In the genomic region with DNA sequence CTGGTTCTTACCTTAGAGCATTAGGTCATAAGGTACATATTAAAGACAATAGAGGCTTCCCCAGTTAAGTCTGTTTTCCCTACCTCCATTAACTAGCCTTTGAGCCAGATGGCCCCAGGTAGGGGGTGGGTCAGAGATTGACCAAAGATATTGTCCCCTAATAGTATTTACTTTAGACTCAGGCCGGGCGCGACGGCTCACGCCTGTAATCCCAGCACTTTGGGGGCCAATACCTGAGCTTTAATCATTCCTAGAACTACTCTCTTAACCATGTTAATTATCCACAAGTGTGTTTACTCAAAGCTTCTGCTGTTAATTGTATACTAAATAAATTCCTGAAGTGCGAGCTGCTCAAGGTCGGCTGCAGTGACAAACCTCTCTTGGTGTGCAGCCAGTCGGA, we compare ENCODE assay signal across 38 cellular contexts. TPM values are rescaled to one million over a fixed set of nuclear protein-coding genes. Genes with fewer than 3 reads are reported as not detected.
DNase-seq lines count a peak whose midpoint lies in the region; ATAC-seq and TF ChIP-seq lines count a peak whose summit lies in the region.
"Had no signal": no experiment of that assay in that cellular context is flagged by ENCODE, and none has a peak within 500 bp of the region (broad histone marks: within the 10 kb centered on the region; RNA-seq: fewer than 3 reads in every experiment).

No MANE protein-coding gene starts in this region.

- intact Hi-C loops in Caco-2 (cut with micrococcal nuclease; ENCODE audit: unreplicated experiment): no loop called here

- H3K4me1 ChIP-seq in Caco-2: peaks cover 14% of the 10 kb centered on the region
- H3K4me1 ChIP-seq: breast epithelium, gastrocnemius medialis had no signal

- H3K27me3 Mint-ChIP-seq in Caco-2 (ENCODE audit: insufficient read depth, unreplicated experiment): no peaks in the 10 kb centered on the region
- H3K27me3 Mint-ChIP-seq: activated naive CD8-positive, alpha-beta T cell treated with anti-CD3 and anti-CD28 coated beads for 36 hours; activated T-cell treated with anti-CD3 and anti-CD28 coated beads, Interleukin-2, amount 50 U/mL, for 24 hours; memory B cell had no signal

- no peak overlapping the region for H3K4me3 Mint-ChIP-seq in Caco-2 (ENCODE audit: unreplicated experiment)
- H3K4me3 Mint-ChIP-seq: activated naive CD8-positive, alpha-beta T cell treated with anti-CD3 and anti-CD28 coated beads for 36 hours; activated T-cell treated with anti-CD3 and anti-CD28 coated beads, Interleukin-2, amount 50 U/mL, for 24 hours; B cell; CD8-positive, alpha-beta T cell; memory B cell; neural crest cell; stimulated activated naive CD8-positive, alpha-beta T cell treated with anti-CD3 and anti-CD28 coated beads, Interleukin-15, Interleukin-2, amounts not matched to agents 100 ng/mL and 50 ng/mL, for 24 hours; T-helper 1 cell treated with Interleukin-12 subunit alpha and Interleukin-12 subunit beta and Interleukin-4 antibody, amounts not matched to agents 30 μg/mL and 1 μg/mL, for 36 hours had no signal

- no peaks in the 10 kb centered on the region for H3K36me3 ChIP-seq in Caco-2 (ENCODE audit: control insufficient read depth, insufficient read depth, low read length)
- H3K36me3 ChIP-seq: breast epithelium, gastrocnemius medialis, left lung, spleen, thoracic aorta had no signal

- no peak overlapping the region for H3K4me3 ChIP-seq in Caco-2 (ENCODE audit: low read depth, low read length)
- H3K4me3 ChIP-seq: breast epithelium, gastrocnemius medialis, GM23248, left lung, spleen, thoracic aorta had no signal

- H3K9me3 ChIP-seq in Caco-2: no peaks in the 10 kb centered on the region
- H3K9me3 ChIP-seq: gastrocnemius medialis, thoracic aorta had no signal

- H3K9me3 Mint-ChIP-seq in Caco-2 (ENCODE audit: unreplicated experiment): peaks cover 18% of the 10 kb centered on the region
- H3K9me3 Mint-ChIP-seq: activated naive CD8-positive, alpha-beta T cell treated with anti-CD3 and anti-CD28 coated beads for 36 hours; activated T-cell treated with anti-CD3 and anti-CD28 coated beads, Interleukin-2, amount 50 U/mL, for 24 hours; CD8-positive, alpha-beta T cell; stimulated activated naive CD8-positive, alpha-beta T cell treated with anti-CD3 and anti-CD28 coated beads, Interleukin-15, Interleukin-2, amounts not matched to agents 100 ng/mL and 50 ng/mL, for 24 hours; T-helper 1 cell treated with Interleukin-12 subunit alpha and Interleukin-12 subunit beta and Interleukin-4 antibody, amounts not matched to agents 30 μg/mL and 1 μg/mL, for 36 hours had no signal

- POLR2A ChIA-PET in Caco-2 (lab: Charles Lee): no interaction called here

- no peak overlapping the region for H3K27ac Mint-ChIP-seq in Caco-2 (ENCODE audit: unreplicated experiment)
- H3K27ac Mint-ChIP-seq: activated naive CD8-positive, alpha-beta T cell treated with anti-CD3 and anti-CD28 coated beads for 36 hours; activated T-cell treated with anti-CD3 and anti-CD28 coated beads, Interleukin-2, amount 50 U/mL, for 24 hours; B cell; CD8-positive, alpha-beta T cell; memory B cell; stimulated activated naive CD8-positive, alpha-beta T cell treated with anti-CD3 and anti-CD28 coated beads, Interleukin-15, Interleukin-2, amounts not matched to agents 100 ng/mL and 50 ng/mL, for 24 hours; T-helper 1 cell treated with Interleukin-12 subunit alpha and Interleukin-12 subunit beta and Interleukin-4 antibody, amounts not matched to agents 30 μg/mL and 1 μg/mL, for 36 hours had no signal

- no peak for ATAC-seq in HG03460 (IDR thresholded peaks at IDR 0.05; ENCODE audit: unreplicated experiment)
- ATAC-seq: CD8-positive, alpha-beta T cell; gastrocnemius medialis; left lung; PC-3; right cardiac atrium; SK-N-SH treated with all-trans-retinoic acid at 6 μM for 48 hours had no signal

- H3K27me3 ChIP-seq in Caco-2 (replicated peaks; ENCODE audit: control insufficient read depth, insufficient read depth, low read length): no peaks in the 10 kb centered on the region
- H3K27me3 ChIP-seq: breast epithelium, gastrocnemius medialis, left lung, spleen had no signal

- BruUV-seq in Caco-2 (replicated peaks; lab: Mats Ljungman, UMichigan): no TSS peak

- TF ChIP-seq CTCF in Caco-2 (IDR thresholded peaks at IDR 0.05; ENCODE audit: insufficient read depth in 1 of 2, low read depth in 1 of 2, low read length in 1 of 2, severe bottlenecking in 1 of 2, unreplicated experiment in 1 of 2) (no peak), GM10266 (IDR thresholded peaks at IDR 0.05; ENCODE audit: control insufficient read depth, insufficient read depth, low read depth, missing control alignments) (no peak)

- DNase-seq in Caco-2 (peak; percentile 67 to 80), NCI-H1417 treated with DMSO at 0.1 percent for 48 hours (lab: John Stamatoyannopoulos, UW) (peak; percentile 65), NCI-H82 (lab: John Stamatoyannopoulos, UW) (peak; percentile 85), left kidney (ENCODE audit: low read depth, low spot score) (peak; percentile 7), DMS79 (lab: John Stamatoyannopoulos, UW) (no peak), GM10266 (ENCODE audit: extremely low spot score) (no peak)
- DNase-seq: activated CD4-positive, alpha-beta T cell treated with anti-CD3 and anti-CD28 coated beads, Interleukin-2, amount 50 U/mL, for 1 hour; activated CD4-positive, CD25-positive, alpha-beta regulatory T cell; activated gamma-delta T cell; activated naive CD8-positive, alpha-beta T cell treated with anti-CD3 and anti-CD28 coated beads for 36 hours; activated T-cell treated with anti-CD3 and anti-CD28 coated beads, Interleukin-2, amount 50 U/mL, for 24 hours; anterior cingulate cortex; CD8-positive, alpha-beta T cell; DMS79 treated with DMSO at 0.1 percent for 48 hours; gastrocnemius medialis; GF-D8; GM23248; left lung; NCI-H1048; NCI-H1930; NCI-H226; NK-92 treated with Interleukin-12 subunit alpha and Interleukin-12 subunit beta, amount 100 ng/mL, for 24 hours; PC-3; right cardiac atrium; spleen; stimulated activated CD4-positive, alpha-beta T cell treated with anti-CD3 and anti-CD28 coated beads, Interleukin-2, amount 100 ng/mL, for 24 hours had no signal

- CTCF ChIA-PET in Caco-2 (lab: Charles Lee): no interaction called here

- H3K4me1 Mint-ChIP-seq in Caco-2 (ENCODE audit: low read depth, unreplicated experiment): peaks cover 25% of the 10 kb centered on the region
- H3K4me1 Mint-ChIP-seq: neural crest cell had no signal

- no peaks in the 10 kb centered on the region for H3K36me3 Mint-ChIP-seq in Caco-2 (ENCODE audit: insufficient read depth, unreplicated experiment)
- H3K36me3 Mint-ChIP-seq: activated naive CD8-positive, alpha-beta T cell treated with anti-CD3 and anti-CD28 coated beads for 36 hours; CD8-positive, alpha-beta T cell; memory B cell had no signal

RNA-seq across cellular contexts. Expression of a gene that starts 28.0 kb away (rescaled TPM):
- 0.27 TPM in 1 of 2 replicates, not detected in the other for total RNA-seq in Caco-2 (2022)
- total RNA-seq: activated naive CD8-positive, alpha-beta T cell treated with anti-CD3 and anti-CD28 coated beads for 36 hours; B cell; breast epithelium; CD8-positive, alpha-beta T cell; chondrocyte; gastrocnemius medialis; GM23248; HT-29; left lung; neural crest cell; PC-3; right cardiac atrium; spleen; thoracic aorta; urinary bladder had no signal

RNA-seq across cellular contexts. Expression of a gene that starts 45.7 kb away (rescaled TPM):
- total RNA-seq in Caco-2 (2022): not detected in 2 replicates
- total RNA-seq: activated naive CD8-positive, alpha-beta T cell treated with anti-CD3 and anti-CD28 coated beads for 36 hours; B cell; breast epithelium; CD8-positive, alpha-beta T cell; chondrocyte; gastrocnemius medialis; GM23248; HT-29; neural crest cell; PC-3; right cardiac atrium; spleen; thoracic aorta; urinary bladder had no signal

Comparison
In these comparisons a context has a peak if more than half of its experiments do, and no peak if none do; other contexts are left out.
1. DNase-seq: peak in Caco-2 (2 of 2), NCI-H1417 treated with DMSO at 0.1 percent for 48 hours (single experiment), NCI-H82 (single experiment) and left kidney (single experiment); none in DMS79 (single experiment) and GM10266 (single experiment).